8 cellular contexts compared by ENCODE assay signal in the genomic region with DNA sequence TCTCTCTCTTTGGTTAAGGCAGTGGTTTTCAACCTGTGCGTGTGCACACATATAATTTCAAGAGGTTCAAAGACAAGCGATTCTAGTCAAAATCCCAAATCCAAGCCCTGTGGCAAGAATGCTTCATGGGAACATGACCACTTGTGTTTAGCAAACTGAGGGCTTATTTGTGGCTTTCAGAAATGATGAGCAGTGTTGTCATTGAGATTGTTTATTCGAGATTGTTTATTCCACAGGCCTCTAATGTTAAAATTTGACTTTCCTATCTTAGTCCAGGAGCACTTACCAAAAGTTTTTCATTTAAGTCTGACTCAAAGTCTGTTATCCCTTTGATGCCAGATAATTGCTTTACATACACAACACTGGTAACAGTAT.
"Had no signal": no experiment of that assay in that cellular context is flagged by ENCODE, and none has a peak within 500 bp of the region (broad histone marks: within the 10 kb centered on the region; RNA-seq: fewer than 3 reads in every experiment).

No MANE protein-coding gene starts in this region.

- H3K4me3 Mint-ChIP-seq: HFFc6, IgD-negative memory B cell had no signal

- H3K27ac ChIP-seq: GM23248 had no signal

- H3K9me3 Mint-ChIP-seq: HFFc6, IgD-negative memory B cell had no signal

- H3K4me1 ChIP-seq: HAP-1 had no signal

- H3K36me3 ChIP-seq: HAP-1 had no signal

- DNase-seq: GM23248, GOT3, H7, HFFc6, KBM-7 had no signal

- ATAC-seq: HCT116 had no signal

- H3K4me3 ChIP-seq: GM23248, HAP-1 had no signal

- H3K36me3 Mint-ChIP-seq: IgD-negative memory B cell had no signal

- H3K27ac Mint-ChIP-seq: IgD-negative memory B cell had no signal

- H3K27me3 Mint-ChIP-seq: IgD-negative memory B cell had no signal

- H3K9ac ChIP-seq: GM23248 had no signal
